Comparison of ENCODE assay signal across 28 cellular contexts in the genomic region with DNA sequence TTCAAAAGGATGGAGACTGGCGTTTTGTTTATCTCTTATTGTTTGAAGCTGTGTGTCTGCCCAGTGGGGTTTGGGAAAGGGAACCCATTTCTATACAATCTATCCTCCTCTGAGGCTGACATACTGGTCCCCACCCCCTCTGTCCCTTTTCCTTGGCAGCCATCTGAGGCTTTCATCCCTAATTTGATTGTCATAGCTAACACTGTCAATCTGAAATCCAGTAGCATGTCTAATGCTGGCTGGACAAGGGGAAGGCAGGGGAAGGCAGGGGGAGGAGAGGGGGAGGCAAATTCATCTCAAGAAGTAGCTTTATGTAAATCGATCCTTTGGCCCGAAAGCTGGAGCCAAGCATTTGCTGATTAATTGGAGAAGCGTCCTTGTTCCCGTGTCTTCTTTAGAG.
"Had no signal": no experiment of that assay in that cellular context is flagged by ENCODE, and none has a peak within 500 bp of the region (broad histone marks: within the 10 kb centered on the region; RNA-seq: fewer than 3 reads in every experiment).

No MANE protein-coding gene starts in this region.

- H3K27ac ChIP-seq: brain microvascular endothelial cell, coronary artery, dorsolateral prefrontal cortex, heart left ventricle had no signal

- H3K27me3 ChIP-seq: brain microvascular endothelial cell, heart left ventricle had no signal

- H3K27ac Mint-ChIP-seq: activated CD4-positive, alpha-beta memory T cell treated with anti-CD3 and anti-CD28 coated beads, Interleukin-2, amount 10 ng/mL, durations not matched to agents 7 days and 5 days; activated CD4-positive, alpha-beta T cell treated with anti-CD3 and anti-CD28 coated beads, Interleukin-2, amount 10 ng/mL, durations not matched to agents 7 days and 5 days; activated naive CD4-positive, alpha-beta T cell treated with anti-CD3 and anti-CD28 coated beads, Interleukin-2, amount 10 ng/mL, durations not matched to agents 7 days and 5 days; activated naive CD4-positive, alpha-beta T cell treated with anti-CD3 and anti-CD28 coated beads, Interleukin-2, amount 50 U/mL, for 72 hours; activated naive CD8-positive, alpha-beta T cell treated with anti-CD3 and anti-CD28 coated beads, Interleukin-2, amount 10 ng/mL, durations not matched to agents 7 days and 5 days; activated T-cell treated with anti-CD3 and anti-CD28 coated beads, Interleukin-2, amount 50 U/mL, for 24 hours; activated T-cell treated with anti-CD3 and anti-CD28 coated beads, Interleukin-2, amount 50 U/mL, for 72 hours; dendritic cell treated with granulocyte-macrophage colony-stimulating factor and Interleukin-4, amounts not matched to agents 40 ng/mL and 50 ng/mL, for 4 days; endodermal cell; T-helper 17 cell; T-helper 2 cell treated with Interferon-gamma antibody and Interleukin-4, amounts not matched to agents 5 μg/mL and 100 μg/mL, for 36 hours; WTC11 had no signal

- H3K4me1 ChIP-seq: heart left ventricle had no signal

- H3K4me3 Mint-ChIP-seq: activated CD4-positive, alpha-beta memory T cell treated with anti-CD3 and anti-CD28 coated beads, Interleukin-2, amount 10 ng/mL, durations not matched to agents 7 days and 5 days; activated CD4-positive, alpha-beta T cell treated with anti-CD3 and anti-CD28 coated beads, Interleukin-2, amount 10 ng/mL, durations not matched to agents 7 days and 5 days; activated naive CD4-positive, alpha-beta T cell treated with anti-CD3 and anti-CD28 coated beads, Interleukin-2, amount 10 ng/mL, durations not matched to agents 7 days and 5 days; activated naive CD8-positive, alpha-beta T cell treated with anti-CD3 and anti-CD28 coated beads, Interleukin-2, amount 10 ng/mL, durations not matched to agents 7 days and 5 days; activated T-cell treated with anti-CD3 and anti-CD28 coated beads, Interleukin-2, amount 50 U/mL, for 24 hours; activated T-cell treated with anti-CD3 and anti-CD28 coated beads, Interleukin-2, amount 50 U/mL, for 72 hours; central memory CD8-positive, alpha-beta T cell; dendritic cell treated with granulocyte-macrophage colony-stimulating factor and Interleukin-4, amounts not matched to agents 40 ng/mL and 50 ng/mL, for 4 days; endodermal cell; T-helper 17 cell; T-helper 2 cell treated with Interferon-gamma antibody and Interleukin-4, amounts not matched to agents 5 μg/mL and 100 μg/mL, for 36 hours; WTC11 had no signal

- H3K36me3 ChIP-seq: brain microvascular endothelial cell, heart left ventricle had no signal

- H3K27me3 Mint-ChIP-seq: activated CD4-positive, alpha-beta memory T cell treated with anti-CD3 and anti-CD28 coated beads, Interleukin-2, amount 10 ng/mL, durations not matched to agents 7 days and 5 days had no signal

- H3K4me3 ChIP-seq: coronary artery, dorsolateral prefrontal cortex, heart left ventricle had no signal

- DNase-seq: activated CD4-positive, alpha-beta memory T cell treated with anti-CD3 and anti-CD28 coated beads, Interleukin-2, amount 10 ng/mL, durations not matched to agents 7 days and 5 days; activated CD4-positive, alpha-beta T cell treated with anti-CD3 and anti-CD28 coated beads for 1 hour; activated CD4-positive, alpha-beta T cell treated with anti-CD3 and anti-CD28 coated beads for 4 hours; activated CD4-positive, alpha-beta T cell treated with anti-CD3 and anti-CD28 coated beads, Interleukin-2, amount 10 ng/mL, durations not matched to agents 7 days and 5 days; activated CD4-positive, alpha-beta T cell treated with anti-CD3 and anti-CD28 coated beads, Interleukin-2, amount 50 U/mL, for 4 hours; activated CD8-positive, alpha-beta memory T cell treated with anti-CD3 and anti-CD28 coated beads, Interleukin-2, amount 50 U/mL, for 48 hours; activated gamma-delta T cell; activated naive CD4-positive, alpha-beta T cell; activated naive CD4-positive, alpha-beta T cell treated with anti-CD3 and anti-CD28 coated beads, Interleukin-2, amount 10 ng/mL, durations not matched to agents 7 days and 5 days; activated naive CD8-positive, alpha-beta T cell treated with anti-CD3 and anti-CD28 coated beads, Interleukin-2, amount 10 ng/mL, durations not matched to agents 7 days and 5 days; activated T-cell treated with anti-CD3 and anti-CD28 coated beads for 4 hours; activated T-cell treated with anti-CD3 and anti-CD28 coated beads, Interleukin-2, amount 50 U/mL, for 24 hours; activated T-cell treated with anti-CD3 and anti-CD28 coated beads, Interleukin-2, amount 50 U/mL, for 72 hours; brain microvascular endothelial cell; dorsolateral prefrontal cortex; effector memory CD4-positive, alpha-beta T cell; endodermal cell; foreskin fibroblast; heart left ventricle; T-helper 1 cell; T-helper 17 cell had no signal

- H3K9me3 ChIP-seq: heart left ventricle had no signal

- ATAC-seq: activated naive CD4-positive, alpha-beta T cell treated with anti-CD3 and anti-CD28 coated beads, Interleukin-2, amount 50 U/mL, for 72 hours; activated T-cell treated with anti-CD3 and anti-CD28 coated beads, Interleukin-2, amount 50 U/mL, for 72 hours; esophagus mucosa; heart left ventricle; T-helper 17 cell; WTC11 had no signal

- H3K36me3 Mint-ChIP-seq: activated naive CD4-positive, alpha-beta T cell treated with anti-CD3 and anti-CD28 coated beads, Interleukin-2, amount 10 ng/mL, durations not matched to agents 7 days and 5 days; activated naive CD4-positive, alpha-beta T cell treated with anti-CD3 and anti-CD28 coated beads, Interleukin-2, amount 50 U/mL, for 72 hours; activated naive CD8-positive, alpha-beta T cell treated with anti-CD3 and anti-CD28 coated beads, Interleukin-2, amount 10 ng/mL, durations not matched to agents 7 days and 5 days; WTC11 had no signal

- H3K9me3 Mint-ChIP-seq: activated CD4-positive, alpha-beta memory T cell treated with anti-CD3 and anti-CD28 coated beads, Interleukin-2, amount 10 ng/mL, durations not matched to agents 7 days and 5 days; activated CD4-positive, alpha-beta T cell treated with anti-CD3 and anti-CD28 coated beads, Interleukin-2, amount 10 ng/mL, durations not matched to agents 7 days and 5 days; activated naive CD4-positive, alpha-beta T cell treated with anti-CD3 and anti-CD28 coated beads, Interleukin-2, amount 10 ng/mL, durations not matched to agents 7 days and 5 days; activated naive CD4-positive, alpha-beta T cell treated with anti-CD3 and anti-CD28 coated beads, Interleukin-2, amount 50 U/mL, for 72 hours; activated naive CD8-positive, alpha-beta T cell treated with anti-CD3 and anti-CD28 coated beads, Interleukin-2, amount 10 ng/mL, durations not matched to agents 7 days and 5 days; activated T-cell treated with anti-CD3 and anti-CD28 coated beads, Interleukin-2, amount 50 U/mL, for 24 hours; activated T-cell treated with anti-CD3 and anti-CD28 coated beads, Interleukin-2, amount 50 U/mL, for 72 hours; central memory CD8-positive, alpha-beta T cell; dendritic cell treated with granulocyte-macrophage colony-stimulating factor and Interleukin-4, amounts not matched to agents 40 ng/mL and 50 ng/mL, for 4 days; endodermal cell; T-helper 2 cell treated with Interferon-gamma antibody and Interleukin-4, amounts not matched to agents 5 μg/mL and 100 μg/mL, for 36 hours; WTC11 had no signal

- H3K4me1 Mint-ChIP-seq: activated CD4-positive, alpha-beta memory T cell treated with anti-CD3 and anti-CD28 coated beads, Interleukin-2, amount 10 ng/mL, durations not matched to agents 7 days and 5 days; activated naive CD4-positive, alpha-beta T cell treated with anti-CD3 and anti-CD28 coated beads, Interleukin-2, amount 10 ng/mL, durations not matched to agents 7 days and 5 days; activated naive CD8-positive, alpha-beta T cell treated with anti-CD3 and anti-CD28 coated beads, Interleukin-2, amount 10 ng/mL, durations not matched to agents 7 days and 5 days; central memory CD8-positive, alpha-beta T cell; T-helper 17 cell had no signal
